9 cellular contexts compared by ENCODE assay signal in the genomic region with DNA sequence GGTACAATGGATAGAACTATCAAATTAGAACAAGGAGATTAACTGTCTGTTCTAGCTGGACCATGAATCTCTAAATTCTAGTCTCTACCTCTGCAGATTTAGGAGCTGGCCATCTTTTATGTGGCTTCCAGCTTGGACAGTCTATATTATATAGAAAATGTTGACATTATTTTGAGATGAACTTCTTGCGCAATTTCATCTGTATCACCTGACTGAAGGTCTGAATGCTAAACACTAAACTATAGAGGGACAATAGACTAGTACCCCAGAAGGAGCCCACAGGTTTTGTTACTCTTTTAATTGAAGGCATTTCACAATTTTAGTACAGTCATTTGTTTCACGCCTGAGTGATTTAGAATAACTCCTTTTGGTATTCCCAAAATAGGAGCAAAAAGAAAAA.
"Had no signal": no experiment of that assay in that cellular context is flagged by ENCODE, and none has a peak within 500 bp of the region (broad histone marks: within the 10 kb centered on the region; RNA-seq: fewer than 3 reads in every experiment).

No MANE protein-coding gene starts in this region.

- H2AFZ ChIP-seq: GM23338 had no signal

- DNase-seq: H7, HFFc6, Karpas-422, KBM-7 had no signal

- ATAC-seq: GM23338, HCT116 had no signal

- H3K36me3 ChIP-seq: HAP-1 had no signal

- H3K27ac ChIP-seq: HL-60, KMS-11 had no signal

- H3K9ac ChIP-seq: KMS-11 had no signal

- H3K4me3 ChIP-seq: GM23338, HAP-1 had no signal

- H3K9me3 ChIP-seq: HAP-1 had no signal

- H3K4me2 ChIP-seq: GM23338, KMS-11 had no signal
